ENCODE assay signal across 8 cellular contexts in the genomic region with DNA sequence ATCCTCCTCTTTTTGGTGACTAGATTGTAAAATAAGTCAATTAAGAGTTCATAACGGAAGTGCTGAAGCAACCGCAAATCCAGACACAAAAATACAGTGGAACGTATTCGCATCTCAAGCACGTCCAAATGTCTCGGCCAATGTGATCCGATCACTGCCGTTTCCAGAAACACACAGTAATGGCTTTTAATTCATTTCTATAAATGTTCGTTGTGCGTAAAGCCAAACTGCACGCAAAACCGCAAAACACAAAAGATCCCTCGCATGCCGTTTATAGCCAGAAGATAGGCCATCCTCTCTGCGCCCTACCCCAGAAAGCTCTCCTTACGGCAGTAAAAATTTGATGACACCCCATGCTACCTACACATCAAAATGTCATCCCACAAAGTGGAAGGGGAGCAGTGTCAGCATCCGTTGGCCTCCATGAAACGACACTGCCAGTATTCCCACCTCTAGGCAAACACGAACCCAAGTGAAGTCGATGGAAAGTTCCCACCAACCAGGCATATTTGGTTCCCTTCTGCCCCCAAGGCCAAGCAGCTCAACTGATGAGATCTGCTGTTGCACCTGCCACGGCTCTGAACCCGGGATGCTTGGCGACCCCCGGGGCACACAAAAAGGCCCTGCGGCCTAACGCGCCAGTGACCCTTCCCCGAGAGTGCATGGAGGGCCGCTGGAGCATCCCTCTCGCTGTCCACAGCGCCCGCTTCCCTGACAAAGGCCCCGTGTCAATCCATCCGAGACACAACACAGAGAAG. TPM values are rescaled to one million over a fixed set of nuclear protein-coding genes. Genes with fewer than 3 reads are reported as not detected.
A peak's percentile ranks its signal among the peaks of the same experiment; 100 is the strongest.
DNase-seq lines count a peak whose midpoint lies in the region; ATAC-seq and TF ChIP-seq lines count a peak whose summit lies in the region.

No MANE protein-coding gene starts in this region.

- DNase-seq in right atrium auricular region (ENCODE audit: low spot score) (peak; percentile 44), cardiac septum (ENCODE audit: low spot score) (no peak), WERI-Rb-1 (peak; percentile 13), foreskin keratinocyte (no peak), trophoblast cell (no peak), cortex of kidney (lab: John Stamatoyannopoulos, UW) (no peak)

- H3K27me3 ChIP-seq in right atrium auricular region (no peaks in the 10 kb centered on the region), WERI-Rb-1 (ENCODE audit: insufficient read depth, low read depth, severe bottlenecking) (no peaks in the 10 kb centered on the region), foreskin keratinocyte (no peaks in the 10 kb centered on the region), trophoblast cell (ENCODE audit: insufficient read depth, low read length) (no peaks in the 10 kb centered on the region)

- peak overlapping the region; percentile 65 for H3K4ac ChIP-seq in trophoblast cell (ENCODE audit: low read depth, low read length)

- no CpG with 5 or more reads among the region's 34 CpGs for WGBS in trophoblast cell (ENCODE audit: extremely low coverage, insufficient coverage, insufficient read length)

- H3K9me3 ChIP-seq in right atrium auricular region (no peaks in the 10 kb centered on the region), WERI-Rb-1 (ENCODE audit: severe bottlenecking) (no peaks in the 10 kb centered on the region), trophoblast cell (ENCODE audit: insufficient read depth, low read depth, low read length) (no peaks in the 10 kb centered on the region)

- H3K14ac ChIP-seq in trophoblast cell (ENCODE audit: low read length), result no peak overlapping the region

- H2AFZ ChIP-seq in trophoblast cell (ENCODE audit: insufficient read depth, low read length, poor library complexity), result peak overlapping the region; percentile 85

- no peaks in the 10 kb centered on the region for H3K36me3 ChIP-seq in right atrium auricular region
- H3K36me3 ChIP-seq in WERI-Rb-1, result peaks cover 3% of the 10 kb centered on the region; the same call in 1 of the 2 replicates
- H3K36me3 ChIP-seq in trophoblast cell (ENCODE audit: control insufficient read depth in 1 of 2, insufficient read depth in 2 of 2, low read length in 2 of 2), result no peaks in the 10 kb centered on the region

- no peak overlapping the region for H4K91ac ChIP-seq in trophoblast cell (ENCODE audit: low read depth, low read length)

- no peak overlapping the region for H2AK5ac ChIP-seq in trophoblast cell (ENCODE audit: low read length)

- no peak overlapping the region for H2BK5ac ChIP-seq in trophoblast cell (ENCODE audit: low read depth, low read length, poor library complexity)

- H3K9ac ChIP-seq in trophoblast cell (ENCODE audit: low read length), result peak overlapping the region; percentile 16

- H3K18ac ChIP-seq in trophoblast cell (ENCODE audit: low read length), result peak overlapping the region; percentile 11

- peak; percentile 2 for ATAC-seq in foreskin keratinocyte
- ATAC-seq in HG02642 (IDR thresholded peaks at IDR 0.05; ENCODE audit: poor library complexity, unreplicated experiment), result no peak
- no peak for ATAC-seq in HG03139 (IDR thresholded peaks at IDR 0.05; ENCODE audit: unreplicated experiment)

- H3K23ac ChIP-seq in trophoblast cell (ENCODE audit: low read length), result no peak overlapping the region

- H3K27ac ChIP-seq in right atrium auricular region (peak overlapping the region in 1 of 2 donors; percentile 81), WERI-Rb-1 (peak overlapping the region; percentile 87), foreskin keratinocyte (peak overlapping the region; percentile 20), trophoblast cell (ENCODE audit: low read depth, low read length) (no peak overlapping the region)

- no peak overlapping the region for H2BK120ac ChIP-seq in trophoblast cell (ENCODE audit: insufficient read depth, low read length, poor library complexity)

- intact Hi-C loops in cardiac septum (cut with DNase I), result loop anchor here (10.0 kb wide), 1 partner anchor 86 kb away; no protein-coding TSS in a partner anchor

- peaks cover 0 to 20% of the 10 kb centered on the region in 2 donors for H3K4me1 ChIP-seq in right atrium auricular region
- peaks cover 10% of the 10 kb centered on the region for H3K4me1 ChIP-seq in foreskin keratinocyte
- H3K4me1 ChIP-seq in trophoblast cell (ENCODE audit: control insufficient read depth in 1 of 2, insufficient read depth in 2 of 2, low read length in 2 of 2), result peaks cover 6 to 8% of the 10 kb centered on the region in 2 experiments

- TF ChIP-seq CTCF in right atrium auricular region (IDR thresholded peaks at IDR 0.05), result no peak
- no peak for TF ChIP-seq CTCF in WERI-Rb-1 (IDR thresholded peaks at IDR 0.05; ENCODE audit: low read depth, low read length)
- TF ChIP-seq CTCF in foreskin keratinocyte (conservative IDR thresholded peaks at IDR 0.05), result no peak

- peak overlapping the region; percentile 73 to 97 for H3K4me3 ChIP-seq in right atrium auricular region
- peak overlapping the region; percentile 57 for H3K4me3 ChIP-seq in WERI-Rb-1 (ENCODE audit: low read depth, low read length)
- peak overlapping the region; percentile 92 for H3K4me3 ChIP-seq in trophoblast cell (ENCODE audit: low read depth, low read length)

- peak overlapping the region; percentile 82 for H3K4me2 ChIP-seq in trophoblast cell (ENCODE audit: low read length)

- H4K8ac ChIP-seq in trophoblast cell (ENCODE audit: low read depth, low read length), result no peak overlapping the region

- H4K12ac ChIP-seq in trophoblast cell (ENCODE audit: low read depth, low read length), result peak overlapping the region; percentile 21

- peaks cover 6% of the 10 kb centered on the region for H3K79me1 ChIP-seq in trophoblast cell (ENCODE audit: low read length)

- no peak overlapping the region for H2BK12ac ChIP-seq in trophoblast cell (ENCODE audit: low read length)

- peaks cover 12% of the 10 kb centered on the region for H3K79me2 ChIP-seq in trophoblast cell (ENCODE audit: control insufficient read depth, insufficient read depth, low read length, poor library complexity)

RNA-seq across cellular contexts. Expression of a gene that starts 1.4 kb away (rescaled TPM):
- total RNA-seq in right atrium auricular region (10 to 100 TPM; 14.8 to 16.5 TPM), cardiac septum (28.2 TPM), foreskin keratinocyte (12.7 and 15.3 TPM in 2 replicates)
- 6.4 and 6.7 TPM in 2 replicates for polyA plus RNA-seq in foreskin keratinocyte
- polyA plus RNA-seq in trophoblast cell (2013), result 9.2 and 10.2 TPM in 2 replicates

RNA-seq across cellular contexts. Expression of a gene that starts 28.6 kb away (rescaled TPM):
- 100 to 1,000 TPM; 700 to 967 TPM for total RNA-seq in right atrium auricular region
- total RNA-seq in cardiac septum, result 537 TPM
- 1,897 and 1,923 TPM in 2 replicates for total RNA-seq in foreskin keratinocyte
- 2,205 and 2,270 TPM in 2 replicates for polyA plus RNA-seq in foreskin keratinocyte
- 1,595 and 1,657 TPM in 2 replicates for polyA plus RNA-seq in trophoblast cell (2013)

RNA-seq across cellular contexts. Expression of a gene that starts 37.9 kb away (rescaled TPM):
- total RNA-seq in right atrium auricular region, result 10 to 100 TPM; 70.8 to 97.9 TPM
- 221 TPM for total RNA-seq in cardiac septum
- total RNA-seq in foreskin keratinocyte, result 120 and 139 TPM in 2 replicates
- 21.2 and 28.5 TPM in 2 replicates for polyA plus RNA-seq in foreskin keratinocyte
- polyA plus RNA-seq in trophoblast cell (2013), result 60.9 and 63.8 TPM in 2 replicates

Comparison
In these comparisons a context has a peak if more than half of its experiments do, and no peak if none do; other contexts are left out.
1. DNase-seq: peak in right atrium auricular region (single experiment) and WERI-Rb-1 (single experiment); none in cardiac septum (single experiment), foreskin keratinocyte (0 of 2), trophoblast cell (0 of 2) and cortex of kidney (single experiment).
2. Peak in every context shown above with its lines, with median percentiles within 50 percentile points of each other: H3K4me3 ChIP-seq.